In the genomic region with DNA sequence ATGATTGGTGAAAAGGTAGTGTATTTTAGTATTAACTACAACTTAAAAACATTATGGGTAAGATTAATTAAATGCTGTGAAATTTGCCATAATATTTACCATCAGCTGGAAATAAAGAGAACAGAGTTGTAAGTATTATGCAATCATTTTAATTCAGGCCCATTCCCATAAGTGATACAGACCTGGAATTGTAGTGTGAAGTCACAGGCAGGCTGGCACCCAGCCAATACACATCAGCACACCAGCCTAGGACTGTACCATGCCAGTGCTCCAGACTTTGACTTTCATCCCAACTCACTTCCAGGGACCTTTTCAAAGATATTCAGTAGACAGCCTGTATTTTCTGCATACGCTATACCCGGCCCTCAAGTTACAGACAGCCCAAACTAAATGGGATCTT, we compare ENCODE assay signal across 13 cellular contexts.
A peak's percentile ranks its signal among the peaks of the same experiment; 100 is the strongest.
DNase-seq lines count a peak whose midpoint lies in the region; ATAC-seq and TF ChIP-seq lines count a peak whose summit lies in the region.
"Had no signal": no experiment of that assay in that cellular context is flagged by ENCODE, and none has a peak within 500 bp of the region (broad histone marks: within the 10 kb centered on the region; RNA-seq: fewer than 3 reads in every experiment).

No MANE protein-coding gene starts in this region.

- no peak overlapping the region for H3K4me2 ChIP-seq in skeletal muscle satellite cell (ENCODE audit: low read length)

- TF ChIP-seq CTCF in HFFc6 (IDR thresholded peaks at IDR 0.05) (no peak), progenitor cell of endocrine pancreas (IDR thresholded peaks at IDR 0.05; ENCODE audit: unreplicated experiment) (no peak)

- no peaks in the 10 kb centered on the region; the same call in 1 of the 2 replicates for H3K27me3 Mint-ChIP-seq in HFFc6 (ENCODE audit: insufficient read depth)
- H3K27me3 Mint-ChIP-seq in progenitor cell of endocrine pancreas, result no peaks in the 10 kb centered on the region

- intact Hi-C loops in left ventricle myocardium superior (cut with micrococcal nuclease), result loop anchor here (10.0 kb wide), 2 partner anchors 79 to 181 kb away; no protein-coding TSS in a partner anchor

- no peaks in the 10 kb centered on the region for H3K36me3 ChIP-seq in skeletal muscle satellite cell (ENCODE audit: insufficient read depth, low read length)

- ATAC-seq in left ventricle myocardium superior, result peak; percentile 56

- H3K4me3 Mint-ChIP-seq in HFFc6 (peak overlapping the region; percentile 86; the same call in 1 of the 2 replicates), progenitor cell of endocrine pancreas (ENCODE audit: low read depth) (no peak overlapping the region)

- H3K4me1 ChIP-seq in skeletal muscle satellite cell (ENCODE audit: control insufficient read depth, insufficient read depth, low read length), result peaks cover 49% of the 10 kb centered on the region

- peaks cover 58% of the 10 kb centered on the region for H3K4me1 Mint-ChIP-seq in HFFc6 (ENCODE audit: low read depth)
- peaks cover 17% of the 10 kb centered on the region for H3K4me1 Mint-ChIP-seq in progenitor cell of endocrine pancreas (ENCODE audit: low read depth)

- DNase-seq in HFFc6, result no peak
- DNase-seq in astrocyte of the hippocampus (ENCODE audit: low read depth, low spot score), result peak; percentile 41
- DNase-seq in left ventricle myocardium superior, result peak; percentile 79
- DNase-seq in RKO (ENCODE audit: low spot score), result no peak
- no peak for DNase-seq in progenitor cell of endocrine pancreas (ENCODE audit: low spot score, unreplicated experiment)
- no peak for DNase-seq in hippocampal formation (lab: John Stamatoyannopoulos, UW)
- DNase-seq in MV-4-11 (lab: John Stamatoyannopoulos, UW), result no peak
- DNase-seq: Caco-2; NCI-H1930; stimulated activated CD4-positive, alpha-beta T cell treated with anti-CD3 and anti-CD28 coated beads, Interleukin-1b, Interleukin-23, amount 100 ng/mL, for 48 hours had no signal

- peak overlapping the region; percentile 78 for H3K9ac ChIP-seq in skeletal muscle satellite cell (ENCODE audit: low read depth, low read length)

- H3K9me3 Mint-ChIP-seq in HFFc6, result no peaks in the 10 kb centered on the region
- H3K9me3 Mint-ChIP-seq in progenitor cell of endocrine pancreas (ENCODE audit: low read depth), result peaks cover 6% of the 10 kb centered on the region
- H3K9me3 Mint-ChIP-seq: activated T-helper 2 cell treated with anti-CD3 and anti-CD28 coated beads, Interferon-gamma antibody, Interleukin-2, Interleukin-4, amounts not matched to agents 10 μg/mL and 5 μg/mL and 100 μg/mL, durations not matched to agents 14 hours and 24 hours and 36 hours had no signal

- H3K4me3 ChIP-seq in skeletal muscle satellite cell (ENCODE audit: low read length), result no peak overlapping the region
- H3K4me3 ChIP-seq: testis had no signal

- H3K36me3 Mint-ChIP-seq in HFFc6 (ENCODE audit: low read depth) (peaks cover 14% of the 10 kb centered on the region; the same call in 1 of the 2 replicates), progenitor cell of endocrine pancreas (ENCODE audit: insufficient read depth) (no peaks in the 10 kb centered on the region)

- H3K27ac Mint-ChIP-seq in HFFc6, result peak overlapping the region; percentile 96
- no peak overlapping the region for H3K27ac Mint-ChIP-seq in progenitor cell of endocrine pancreas
- H3K27ac Mint-ChIP-seq: activated T-helper 2 cell treated with anti-CD3 and anti-CD28 coated beads, Interferon-gamma antibody, Interleukin-2, Interleukin-4, amounts not matched to agents 10 μg/mL and 5 μg/mL and 100 μg/mL, durations not matched to agents 14 hours and 24 hours and 36 hours had no signal

- H3K27me3 ChIP-seq in skeletal muscle satellite cell (ENCODE audit: control insufficient read depth, insufficient read depth, low read length), result no peaks in the 10 kb centered on the region
- H3K27me3 ChIP-seq: testis had no signal

- no peaks in the 10 kb centered on the region for H3K9me3 ChIP-seq in skeletal muscle satellite cell (replicated peaks; ENCODE audit: low read length)
- H3K9me3 ChIP-seq: Caco-2, testis had no signal

Comparison
In these comparisons a context has a peak if more than half of its experiments do, and no peak if none do; other contexts are left out.
1. DNase-seq: peak in astrocyte of the hippocampus (single experiment) and left ventricle myocardium superior (single experiment); none in HFFc6 (single experiment), RKO (single experiment), progenitor cell of endocrine pancreas (single experiment), hippocampal formation (0 of 2) and MV-4-11 (single experiment).